Comparison of ENCODE assay signal across 8 cellular contexts in genomic region chr15:35546581-35547381, GRCh38. TPM values are rescaled to one million over a fixed set of nuclear protein-coding genes. Genes with fewer than 3 reads are reported as not detected.
DNase-seq lines count a peak whose midpoint lies in the region; ATAC-seq and TF ChIP-seq lines count a peak whose summit lies in the region.

No MANE protein-coding gene starts in this region.

- H3K36me3 Mint-ChIP-seq in activated CD4-positive, alpha-beta T cell treated with anti-CD3 and anti-CD28 coated beads for 36 hours (ENCODE audit: low read depth) = peaks cover 2% of the 10 kb centered on the region
- no peaks in the 10 kb centered on the region for H3K36me3 Mint-ChIP-seq in IgD-negative memory B cell

- intact Hi-C loops in activated CD4-positive, alpha-beta T cell treated with anti-CD3 and anti-CD28 coated beads for 36 hours (cut with DNase I, micrococcal nuclease) = loop anchor here (1.0 to 10.0 kb wide), 10 partner anchors 111 to 1554 kb away; partner anchors contain the start of genes ZNF770 (in 2 of the 2), AVEN (in 1 of the 2), CDIN1 (in 1 of the 2) and GOLGA8A (in 1 of the 2)
- intact Hi-C loops in colonic mucosa (cut with DNase I) = loop anchor here (10.0 kb wide), 2 partner anchors 118 to 188 kb away; no protein-coding TSS in a partner anchor

- H3K27ac ChIP-seq in colonic mucosa (peak overlapping the region; percentile 97), muscle layer of colon (ENCODE audit: low read depth, low read length) (peak overlapping the region; percentile 89)

- peak overlapping the region; percentile 95 for H3K4me3 Mint-ChIP-seq in activated CD4-positive, alpha-beta T cell treated with anti-CD3 and anti-CD28 coated beads for 36 hours
- peak overlapping the region; percentile 95 to 98 (median 98) for H3K4me3 Mint-ChIP-seq in IgD-negative memory B cell

- TF ChIP-seq CTCF in colonic mucosa (IDR thresholded peaks at IDR 0.05) = no peak

- H3K4me1 ChIP-seq in colonic mucosa (no peaks in the 10 kb centered on the region), muscle layer of colon (ENCODE audit: insufficient read depth, low read length) (peaks cover 17% of the 10 kb centered on the region)

- no peak for DNase-seq in activated CD4-positive, alpha-beta T cell treated with anti-CD3 and anti-CD28 coated beads for 36 hours
- DNase-seq in activated CD4-positive, alpha-beta T cell treated with anti-CD3 and anti-CD28 coated beads for 48 hours = no peak
- DNase-seq in colonic mucosa = peak; percentile 29
- no peak for DNase-seq in islet precursor cell
- no peak for DNase-seq in hepatic stellate cell (ENCODE audit: low spot score)
- DNase-seq in 8988T = no peak

- no peaks in the 10 kb centered on the region for H3K36me3 ChIP-seq in colonic mucosa
- H3K36me3 ChIP-seq in muscle layer of colon (ENCODE audit: insufficient read depth, low read length) = no peaks in the 10 kb centered on the region

- H3K4me3 ChIP-seq in colonic mucosa (peak overlapping the region; percentile 69), muscle layer of colon (ENCODE audit: low read depth in 1 of 2, low read length in 2 of 2) (peak overlapping the region; percentile 91 to 93)

- peak overlapping the region; percentile 77 for H3K27ac Mint-ChIP-seq in activated CD4-positive, alpha-beta T cell treated with anti-CD3 and anti-CD28 coated beads for 36 hours
- peak overlapping the region; percentile 95 to 99 (median 99) for H3K27ac Mint-ChIP-seq in IgD-negative memory B cell

- H3K9me3 ChIP-seq in colonic mucosa (no peaks in the 10 kb centered on the region), muscle layer of colon (ENCODE audit: low read length) (no peaks in the 10 kb centered on the region)

- H3K9ac ChIP-seq in colonic mucosa (ENCODE audit: low read depth in 2 of 2, low read length in 2 of 2) = peak overlapping the region; percentile 94 to 96
- peak overlapping the region; percentile 63 for H3K9ac ChIP-seq in muscle layer of colon (ENCODE audit: low read length)

- CTCF ChIA-PET in activated CD4-positive, alpha-beta T cell treated with anti-CD3 and anti-CD28 coated beads for 36 hours (lab: Charles Lee) = no interaction called here

- H3K27me3 Mint-ChIP-seq in activated CD4-positive, alpha-beta T cell treated with anti-CD3 and anti-CD28 coated beads for 36 hours = no peaks in the 10 kb centered on the region
- no peaks in the 10 kb centered on the region for H3K27me3 Mint-ChIP-seq in IgD-negative memory B cell

- H3K27me3 ChIP-seq in colonic mucosa (no peaks in the 10 kb centered on the region), muscle layer of colon (ENCODE audit: control insufficient read depth in 1 of 2, insufficient read depth in 2 of 2, low read length in 2 of 2) (no peaks in the 10 kb centered on the region)

- no peaks in the 10 kb centered on the region for H3K9me3 Mint-ChIP-seq in activated CD4-positive, alpha-beta T cell treated with anti-CD3 and anti-CD28 coated beads for 36 hours (ENCODE audit: low read depth)
- H3K9me3 Mint-ChIP-seq in IgD-negative memory B cell = no peaks in the 10 kb centered on the region

- POLR2A ChIA-PET in activated CD4-positive, alpha-beta T cell treated with anti-CD3 and anti-CD28 coated beads for 36 hours (lab: Charles Lee) = no interaction called here

- peaks cover 21% of the 10 kb centered on the region for H3K4me1 Mint-ChIP-seq in activated CD4-positive, alpha-beta T cell treated with anti-CD3 and anti-CD28 coated beads for 36 hours
- H3K4me1 Mint-ChIP-seq in IgD-negative memory B cell = peaks cover 10 to 29% (median 19%) of the 10 kb centered on the region in 3 donors

- no peak for ATAC-seq in activated CD4-positive, alpha-beta T cell treated with anti-CD3 and anti-CD28 coated beads for 36 hours

RNA-seq across cellular contexts. Expression of gene DPH6, which starts 0.8 kb away (rescaled TPM):
- total RNA-seq in activated CD4-positive, alpha-beta T cell treated with anti-CD3 and anti-CD28 coated beads for 36 hours = 10 to 100 TPM in 1 of 2 experiments, 1 to 10 TPM in 1; 8.1 to 14.0 TPM
- polyA plus RNA-seq in IgD-negative memory B cell = 19.5 TPM
- total RNA-seq in colonic mucosa = 10 to 100 TPM; 14.8 to 15.3 TPM
